6 cellular contexts compared by ENCODE assay signal in the genomic region with DNA sequence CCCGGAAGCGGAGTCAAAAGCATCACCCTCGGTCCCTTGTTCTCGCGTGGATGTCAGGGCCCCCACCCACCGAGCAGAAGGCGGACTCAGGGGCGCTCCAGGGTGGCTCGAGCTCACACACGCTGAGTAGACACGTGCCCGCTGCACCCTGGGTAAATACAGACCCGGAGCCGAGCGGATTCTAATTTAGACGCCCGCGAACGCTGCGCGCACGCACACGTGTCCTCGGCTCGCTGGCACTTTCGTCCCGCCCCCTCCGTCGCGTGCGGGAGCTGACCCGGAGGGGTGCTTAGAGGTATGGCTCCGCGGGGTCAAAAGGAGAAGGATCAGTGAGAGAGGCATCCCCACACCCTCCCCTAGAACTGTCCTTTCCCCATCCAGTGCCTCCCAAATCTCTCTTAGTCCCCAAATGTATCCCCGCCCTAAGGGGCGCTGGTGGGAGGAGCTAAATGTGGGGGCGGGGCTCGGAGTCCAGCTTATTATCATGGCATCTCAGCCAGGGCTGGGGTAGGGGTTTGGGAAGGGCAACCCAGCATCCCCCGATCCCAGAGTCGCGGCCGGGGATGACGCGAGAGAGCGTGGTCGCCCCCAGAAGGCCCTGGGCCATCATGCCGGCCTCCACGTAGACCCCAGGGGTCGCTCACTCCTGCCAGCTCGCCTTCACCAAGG. TPM values are rescaled to one million over a fixed set of nuclear protein-coding genes. Genes with fewer than 3 reads are reported as not detected.
A peak's percentile ranks its signal among the peaks of the same experiment; 100 is the strongest.
DNase-seq lines count a peak whose midpoint lies in the region; ATAC-seq and TF ChIP-seq lines count a peak whose summit lies in the region.

No MANE protein-coding gene starts in this region.

- H3K4me3 ChIP-seq in tibial artery = peak overlapping the region; percentile 15 to 40

- peak overlapping the region; percentile 83 to 91 for H3K4me3 Mint-ChIP-seq in activated T-cell treated with anti-CD3 and anti-CD28 coated beads, Interleukin-2, amount 50 U/mL, for 72 hours

- no peak overlapping the region for H3K27ac Mint-ChIP-seq in activated T-cell treated with anti-CD3 and anti-CD28 coated beads, Interleukin-2, amount 50 U/mL, for 72 hours

- peaks cover 6 to 91% of the 10 kb centered on the region in 2 donors for H3K27me3 ChIP-seq in tibial artery

- H3K36me3 ChIP-seq in tibial artery = peaks cover 0 to 16% (median 13%) of the 10 kb centered on the region in 3 donors

- H3K4me1 ChIP-seq in tibial artery = peaks cover 0 to 64% (median 55%) of the 10 kb centered on the region in 4 donors

- intact Hi-C loops in tibial artery (cut with DNase I; ENCODE audit: low total_unique reads) = no loop called here

- H3K27ac ChIP-seq in tibial artery = no peak overlapping the region

- ATAC-seq in activated T-cell treated with anti-CD3 and anti-CD28 coated beads, Interleukin-2, amount 50 U/mL, for 72 hours (replicated peaks in 1 of 2) = peak; percentile 48 to 57
- no peak for ATAC-seq in GM19035 (IDR thresholded peaks at IDR 0.05; ENCODE audit: unreplicated experiment)

- H3K9me3 Mint-ChIP-seq in activated T-cell treated with anti-CD3 and anti-CD28 coated beads, Interleukin-2, amount 50 U/mL, for 72 hours = no peaks in the 10 kb centered on the region

- no peak for TF ChIP-seq CTCF in tibial artery (IDR thresholded peaks at IDR 0.05)

- H3K36me3 Mint-ChIP-seq in activated T-cell treated with anti-CD3 and anti-CD28 coated beads, Interleukin-2, amount 50 U/mL, for 72 hours (ENCODE audit: insufficient read depth in 2 of 2) = peaks cover 0 to 6% of the 10 kb centered on the region in 2 donors

- H3K4me1 Mint-ChIP-seq in activated T-cell treated with anti-CD3 and anti-CD28 coated beads, Interleukin-2, amount 50 U/mL, for 72 hours (ENCODE audit: low read depth) = peaks cover 76% of the 10 kb centered on the region

- DNase-seq in ELR (ENCODE audit: low read depth) = peak; percentile 90
- peak; percentile 70 for DNase-seq in NCI-H2227 treated with DMSO at 0.1 percent for 48 hours (lab: John Stamatoyannopoulos, UW)
- DNase-seq in activated T-cell treated with anti-CD3 and anti-CD28 coated beads, Interleukin-2, amount 50 U/mL, for 72 hours = peak; percentile 77 to 81
- DNase-seq in iPS-NIHi7 (ENCODE audit: extremely low spot score) = peak; percentile 57
- DNase-seq in tibial artery = no peak

- peaks cover 60% of the 10 kb centered on the region for H3K27me3 Mint-ChIP-seq in activated T-cell treated with anti-CD3 and anti-CD28 coated beads, Interleukin-2, amount 50 U/mL, for 72 hours (ENCODE audit: low read depth)

- no peaks in the 10 kb centered on the region for H3K9me3 ChIP-seq in tibial artery

RNA-seq across cellular contexts. Expression of a gene that starts 0.5 kb away (rescaled TPM):
- 1 to 10 TPM; 3.1 to 3.8 TPM for total RNA-seq in activated T-cell treated with anti-CD3 and anti-CD28 coated beads, Interleukin-2, amount 50 U/mL, for 72 hours

RNA-seq across cellular contexts. Expression of a gene that starts 2.5 kb away (rescaled TPM):
- total RNA-seq in activated T-cell treated with anti-CD3 and anti-CD28 coated beads, Interleukin-2, amount 50 U/mL, for 72 hours = 1 to 10 TPM; 1.5 to 1.9 TPM

RNA-seq across cellular contexts. Expression of a gene that starts 18.4 kb away (rescaled TPM):
- total RNA-seq in activated T-cell treated with anti-CD3 and anti-CD28 coated beads, Interleukin-2, amount 50 U/mL, for 72 hours = 10 to 100 TPM; 20.7 to 40.1 TPM

RNA-seq across cellular contexts. Expression of a gene that starts 20.3 kb away (rescaled TPM):
- total RNA-seq in activated T-cell treated with anti-CD3 and anti-CD28 coated beads, Interleukin-2, amount 50 U/mL, for 72 hours = 1 to 10 TPM; 5.9 TPM

RNA-seq across cellular contexts. Expression of a gene that starts 26.5 kb away (rescaled TPM):
- total RNA-seq in activated T-cell treated with anti-CD3 and anti-CD28 coated beads, Interleukin-2, amount 50 U/mL, for 72 hours = 10 to 100 TPM; 13.0 to 16.3 TPM

Comparison
In these comparisons a context has a peak if more than half of its experiments do, and no peak if none do; other contexts are left out.
1. DNase-seq: peak in ELR (single experiment), NCI-H2227 treated with DMSO at 0.1 percent for 48 hours (single experiment), activated T-cell treated with anti-CD3 and anti-CD28 coated beads, Interleukin-2, amount 50 U/mL, for 72 hours (2 of 2) and iPS-NIHi7 (single experiment); none in tibial artery (0 of 2).